8 cellular contexts compared by ENCODE assay signal in the genomic region with DNA sequence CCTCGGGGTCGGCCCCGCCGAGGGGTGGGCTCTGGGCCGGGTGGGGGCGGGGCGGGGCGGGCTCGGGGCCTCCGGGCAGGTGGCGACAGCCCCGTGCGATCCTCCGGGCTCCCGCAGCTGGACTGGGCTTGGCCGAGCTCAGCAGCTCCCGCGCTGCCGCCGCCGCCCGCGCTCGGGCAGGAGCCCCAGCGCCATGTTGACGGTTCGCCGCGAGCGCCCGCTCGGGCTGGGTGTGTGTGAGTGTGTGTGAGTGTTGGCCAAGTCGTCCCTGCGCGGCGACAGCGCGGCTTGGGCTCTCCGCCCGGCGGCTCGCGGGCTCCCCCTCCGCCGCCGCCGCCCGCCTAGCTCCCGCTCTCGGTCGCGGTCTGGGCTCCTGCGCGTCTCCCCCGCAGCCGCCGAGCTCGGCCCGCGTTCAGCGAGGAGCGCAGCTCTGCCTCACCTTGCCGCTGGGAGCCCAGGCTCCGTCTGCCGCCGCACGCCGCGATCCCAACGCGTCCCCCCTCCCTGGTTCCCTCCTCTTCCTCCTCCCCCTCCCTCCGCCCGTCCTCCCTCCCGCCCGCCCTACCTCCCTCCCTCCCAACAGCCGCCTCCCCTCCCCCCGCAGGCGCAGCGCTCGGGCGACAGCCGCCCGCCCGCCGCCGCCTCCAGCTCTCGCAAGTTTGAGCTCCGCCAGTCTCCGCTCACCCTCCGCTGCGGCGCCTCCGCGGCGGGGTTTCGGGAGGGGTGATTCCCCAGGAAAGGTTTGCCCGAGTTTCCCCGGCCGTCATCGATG. TPM values are rescaled to one million over a fixed set of nuclear protein-coding genes. Genes with fewer than 3 reads are reported as not detected.
DNase-seq lines count a peak whose midpoint lies in the region; ATAC-seq and TF ChIP-seq lines count a peak whose summit lies in the region.

Gene BCOR, minus strand, starts transcription at position 467 of the 772 bp plus-strand sequence. CDS start 20,029 bp downstream, outside the sequence.

- ATAC-seq in GM19324 (IDR thresholded peaks at IDR 0.05; ENCODE audit: low FRiP score, unreplicated experiment) (peak; percentile 23), GM19452 (IDR thresholded peaks at IDR 0.05; ENCODE audit: unreplicated experiment) (no peak)

- peak in 1 of 2 donors; percentile 30 for TF ChIP-seq POLR2A in lower leg skin (IDR thresholded peaks at IDR 0.05)

- H3K4me3 ChIP-seq in coronary artery = peak within 1 kb of the TSS; percentile 88
- peak within 1 kb of the TSS; percentile 53 for H3K4me3 ChIP-seq in lower leg skin (ENCODE audit: low read depth, poor library complexity, severe bottlenecking)

- TF ChIP-seq CTCF in coronary artery (IDR thresholded peaks at IDR 0.05) = no peak
- TF ChIP-seq CTCF in lower leg skin (IDR thresholded peaks at IDR 0.05) = no peak

- H3K27ac ChIP-seq in coronary artery = peak within 1 kb of the TSS; percentile 81 to 87

- DNase-seq in Ammon's horn (ENCODE audit: low spot score) (peak; percentile 68), NCI-H2171 treated with DMSO at 0.1 percent for 48 hours (lab: John Stamatoyannopoulos, UW) (peak; percentile 56), coronary artery (ENCODE audit: low spot score) (peak; percentile 83), lower leg skin (ENCODE audit: low spot score in 2 of 2) (peak; percentile 42 to 93)
- peak; percentile 70 for DNase-seq in activated CD4-positive, CD25-positive, alpha-beta regulatory T cell treated with anti-CD3 and anti-CD28 coated beads, Interleukin-2, amount 50 U/mL, for 72 hours
- peak; percentile 67 for DNase-seq in stimulated activated CD4-positive, alpha-beta T cell treated with anti-CD3 and anti-CD28 coated beads, Interleukin-4, amount 100 ng/mL, for 24 hours

- WGBS in lower leg skin, 2 donors = 1% methylated on average over 78 of the region's 100 CpGs; no CpG with 5 or more reads in 1 of the 2 donors

- intact Hi-C loops in lower leg skin (cut with DNase I; ENCODE audit: low total_unique reads) = no loop called here

RNA-seq across cellular contexts. Expression of gene BCOR, which starts in this region (rescaled TPM):
- total RNA-seq in lower leg skin = 10 to 100 TPM; 23.8 to 37.5 (median 31.1) TPM
